Comparison of ENCODE assay signal across 20 cellular contexts in the genomic region with DNA sequence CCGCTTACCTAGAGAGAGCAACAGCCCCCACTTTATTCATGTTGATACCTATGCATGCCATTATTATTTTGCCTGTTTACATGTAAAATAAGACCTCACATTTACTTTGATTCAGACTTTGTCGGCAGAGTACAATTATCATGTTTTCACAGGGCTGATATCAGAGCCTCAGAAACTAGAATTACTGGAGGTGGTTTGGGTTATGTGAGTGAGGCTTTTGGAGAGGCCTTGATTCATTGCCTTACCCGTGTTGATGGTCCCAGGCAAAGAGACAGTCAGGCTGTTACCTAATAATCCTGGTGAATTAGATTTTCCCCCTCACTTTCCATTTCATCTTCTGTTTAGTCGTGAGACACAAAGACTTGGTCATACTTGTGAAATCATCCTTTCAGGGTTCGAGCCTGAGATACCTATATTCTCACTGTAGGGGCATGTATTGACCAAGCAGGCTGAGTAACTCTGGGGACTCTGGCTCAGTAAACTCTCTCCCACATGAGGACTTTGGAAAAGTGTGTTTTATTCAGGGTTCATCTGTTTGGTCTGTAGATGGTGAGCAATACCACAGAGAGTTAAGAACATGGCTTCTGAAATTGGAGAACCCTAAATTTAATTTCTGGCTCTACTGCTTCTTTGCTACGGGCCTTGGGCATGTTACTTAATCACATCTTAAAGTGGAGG.
A peak's percentile ranks its signal among the peaks of the same experiment; 100 is the strongest.
DNase-seq lines count a peak whose midpoint lies in the region; ATAC-seq and TF ChIP-seq lines count a peak whose summit lies in the region.
"Had no signal": no experiment of that assay in that cellular context is flagged by ENCODE, and none has a peak within 500 bp of the region (broad histone marks: within the 10 kb centered on the region; RNA-seq: fewer than 3 reads in every experiment).

No MANE protein-coding gene starts in this region.

- no peak for ATAC-seq in CD8-positive, alpha-beta T cell
- ATAC-seq in HG03354 (IDR thresholded peaks at IDR 0.05; ENCODE audit: poor library complexity, severe bottlenecking, unreplicated experiment), result no peak
- ATAC-seq in GM19395 (IDR thresholded peaks at IDR 0.05; ENCODE audit: unreplicated experiment), result no peak
- ATAC-seq: gastrocnemius medialis had no signal

- no peak overlapping the region for H3K4me3 Mint-ChIP-seq in CD8-positive, alpha-beta T cell
- H3K4me3 Mint-ChIP-seq: CD14-positive monocyte; central memory CD8-positive, alpha-beta T cell; IgD-negative memory B cell; nephron progenitor cell had no signal

- in situ Hi-C loops in brain microvascular endothelial cell (cut with HindIII; ENCODE audit: low pct_ligation_motif_present, low sequenced_read_pairs), result no loop called here

- H3K4me3 ChIP-seq in CD8-positive, alpha-beta T cell (ENCODE audit: low read depth, low read length), result peak overlapping the region; percentile 88
- peak overlapping the region; percentile 92 for H3K4me3 ChIP-seq in GM12875 (ENCODE audit: low read depth, low read length)
- peak overlapping the region in 50 of 59 donors; percentile 2 to 85 (median 72) for H3K4me3 ChIP-seq in dorsolateral prefrontal cortex
- peak overlapping the region; percentile 12 to 91 (median 80) for H3K4me3 ChIP-seq in spleen
- no peak overlapping the region for H3K4me3 ChIP-seq in brain microvascular endothelial cell (ENCODE audit: low read depth, low read length)
- H3K4me3 ChIP-seq: SJCRH30, thyroid gland had no signal

- peak overlapping the region; percentile 89 for H3K27ac ChIP-seq in CD8-positive, alpha-beta T cell (ENCODE audit: low read depth, low read length)
- peak overlapping the region in 43 of 59 donors; percentile 0 to 93 (median 56) for H3K27ac ChIP-seq in dorsolateral prefrontal cortex
- peak overlapping the region; percentile 90 to 99 (median 96) for H3K27ac ChIP-seq in spleen
- H3K27ac ChIP-seq in brain microvascular endothelial cell, result no peak overlapping the region
- H3K27ac ChIP-seq: gastrocnemius medialis, SJCRH30, thyroid gland had no signal

- intact Hi-C loops in CD8-positive, alpha-beta T cell (cut with DNase I, micrococcal nuclease), result loop anchor here in 1 of 2 experiments (10.0 kb wide), 1 partner anchor 516 kb away; no protein-coding TSS in a partner anchor
- intact Hi-C loops in dorsolateral prefrontal cortex (cut with DNase I) (no loop called here), spleen (cut with DNase I; ENCODE audit: low total_unique reads) (no loop called here)

- H3K4me1 ChIP-seq in CD8-positive, alpha-beta T cell (ENCODE audit: insufficient read depth, low read length), result peaks cover 57% of the 10 kb centered on the region
- H3K4me1 ChIP-seq in spleen, result peaks cover 34 to 90% (median 64%) of the 10 kb centered on the region in 6 donors
- H3K4me1 ChIP-seq: SJCRH30 had no signal

- WGBS in spleen, 5 donors, result 22 to 50% (median 34%) methylated on average over 6 of the region's 6 CpGs

- H3K27ac Mint-ChIP-seq in CD8-positive, alpha-beta T cell, result no peak overlapping the region
- H3K27ac Mint-ChIP-seq: IgD-negative memory B cell, nephron progenitor cell had no signal

- no peak for TF ChIP-seq POLR2A in spleen (IDR thresholded peaks at IDR 0.05)

- no peaks in the 10 kb centered on the region for H3K27me3 ChIP-seq in CD8-positive, alpha-beta T cell (ENCODE audit: insufficient read depth, low read length)
- H3K27me3 ChIP-seq in dorsolateral prefrontal cortex (peaks cover 0 to 12% (median 0%) of the 10 kb centered on the region in 45 donors), spleen (replicated peaks in 1 of 7) (peaks cover 0 to 13% (median 0%) of the 10 kb centered on the region in 7 donors), brain microvascular endothelial cell (replicated peaks) (peaks cover 10% of the 10 kb centered on the region)
- H3K27me3 ChIP-seq: gastrocnemius medialis, SJCRH30, thyroid gland had no signal

- CTCF ChIA-PET in CD8-positive, alpha-beta T cell (lab: Charles Lee), result interaction anchor here (1.1 to 14.6 kb wide), 4 partner anchors 11 to 101 kb away, joined by 3 to 202 read pairs (median 6); no protein-coding TSS in a partner anchor

- peaks cover 7% of the 10 kb centered on the region for H3K36me3 ChIP-seq in CD8-positive, alpha-beta T cell (ENCODE audit: insufficient read depth, low read length)
- H3K36me3 ChIP-seq in spleen (peaks cover 0 to 18% (median 0%) of the 10 kb centered on the region in 6 donors), brain microvascular endothelial cell (replicated peaks) (no peaks in the 10 kb centered on the region)
- H3K36me3 ChIP-seq: gastrocnemius medialis, thyroid gland had no signal

- POLR2A ChIA-PET in CD8-positive, alpha-beta T cell (lab: Charles Lee), result interaction anchor here (1.7 to 9.4 kb wide), 4 partner anchors 9 to 67 kb away, joined by 4 to 319 read pairs (median 66); no protein-coding TSS in a partner anchor

- peaks cover 32% of the 10 kb centered on the region for H3K36me3 Mint-ChIP-seq in CD8-positive, alpha-beta T cell

- H3K4me1 Mint-ChIP-seq in CD8-positive, alpha-beta T cell (ENCODE audit: low read depth), result peaks cover 13% of the 10 kb centered on the region

- H3K9me3 Mint-ChIP-seq in CD8-positive, alpha-beta T cell, result no peaks in the 10 kb centered on the region
- H3K9me3 Mint-ChIP-seq: CD14-positive monocyte; central memory CD8-positive, alpha-beta T cell; IgD-negative memory B cell; nephron progenitor cell had no signal

- H3K27me3 Mint-ChIP-seq in CD8-positive, alpha-beta T cell (ENCODE audit: low read depth), result no peaks in the 10 kb centered on the region
- H3K27me3 Mint-ChIP-seq: central memory CD8-positive, alpha-beta T cell; IgD-negative memory B cell had no signal

- no peak for TF ChIP-seq CTCF in CD8-positive, alpha-beta T cell (IDR thresholded peaks at IDR 0.05)
- TF ChIP-seq CTCF in GM12875 (IDR thresholded peaks at IDR 0.05; ENCODE audit: borderline replicate concordance, insufficient read depth, low read depth, low read length), result no peak
- TF ChIP-seq CTCF in dorsolateral prefrontal cortex (IDR thresholded peaks at IDR 0.05 in 54 of 56, conservative IDR thresholded peaks at IDR 0.05 in 2 of 56; ENCODE audit: low read depth in 1 of 56, partially characterized antibody in 56 of 56), result no peak
- no peak for TF ChIP-seq CTCF in spleen (IDR thresholded peaks at IDR 0.05 in 8 of 11, conservative IDR thresholded peaks at IDR 0.05 in 3 of 11)
- no peak for TF ChIP-seq CTCF in brain microvascular endothelial cell (IDR thresholded peaks at IDR 0.05; ENCODE audit: low read depth, low read length, missing control alignments)

- DNase-seq in CD8-positive, alpha-beta T cell, result peak in 1 of 7 experiments; percentile 10
- DNase-seq in dorsolateral prefrontal cortex (no peak), spleen (no peak), brain microvascular endothelial cell (no peak)
- DNase-seq in effector CD8-positive, alpha-beta T cell (lab: John Stamatoyannopoulos, UW), result no peak
- DNase-seq: activated T-cell treated with anti-CD3 and anti-CD28 coated beads for 4 hours; gastrocnemius medialis; NCI-H1105 treated with DMSO at 0.1 percent for 48 hours; NCI-H2171 treated with DMSO at 0.1 percent for 48 hours; nephron progenitor cell; retina; SJCRH30; stimulated activated CD4-positive, alpha-beta T cell treated with anti-CD3 and anti-CD28 coated beads, Interleukin-1b, Interleukin-23, amount 100 ng/mL, for 48 hours; thyroid gland had no signal

- no peaks in the 10 kb centered on the region for H3K9me3 ChIP-seq in CD8-positive, alpha-beta T cell (ENCODE audit: low read length)
- H3K9me3 ChIP-seq in spleen, result no peaks in the 10 kb centered on the region
- H3K9me3 ChIP-seq: gastrocnemius medialis, SJCRH30, thyroid gland had no signal
